In the genomic region with DNA sequence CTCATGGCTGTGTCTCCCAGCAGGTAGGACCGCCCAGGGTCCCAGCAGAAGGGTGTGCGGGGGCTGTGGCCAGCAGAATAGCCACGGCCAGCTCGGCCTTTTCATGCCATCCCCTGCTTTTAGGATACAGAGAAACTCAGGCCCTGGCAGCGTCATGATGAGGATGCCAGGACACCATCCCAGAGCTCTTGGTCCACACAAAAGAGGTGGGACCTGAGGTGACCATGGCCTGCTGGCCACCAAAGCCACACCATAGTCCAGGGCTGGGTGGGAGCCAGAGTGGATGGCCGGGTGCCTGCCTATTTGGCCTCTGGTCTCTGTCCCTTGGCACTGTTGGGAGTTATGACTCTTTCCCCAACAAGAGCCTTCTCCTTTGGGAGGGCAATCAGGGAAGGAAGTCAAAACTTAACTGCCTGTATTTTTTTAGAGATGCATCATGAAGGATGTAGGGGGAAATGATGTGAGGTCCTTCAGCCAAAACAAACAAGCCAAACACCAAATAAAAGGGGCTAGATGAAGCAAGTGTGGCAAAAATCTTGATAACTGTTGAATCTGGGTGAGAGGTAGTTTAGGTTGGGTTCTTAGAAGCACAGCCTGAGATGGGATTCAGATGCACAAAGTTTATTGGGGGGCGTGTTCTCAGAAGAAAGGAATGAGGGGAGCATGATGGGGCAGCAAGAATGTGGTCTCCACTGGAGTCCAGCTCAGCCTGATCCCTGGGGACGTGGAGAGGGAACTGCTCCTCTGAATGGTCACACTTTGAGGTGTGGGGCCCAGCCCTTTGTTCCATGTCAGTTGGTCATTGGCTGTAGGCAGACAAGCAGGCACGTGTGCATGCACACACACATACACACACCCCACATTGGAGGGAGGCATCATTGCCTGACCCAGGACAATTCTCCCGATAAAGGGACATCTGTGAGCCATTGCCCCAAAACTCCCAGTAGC, we compare ENCODE assay signal across 15 cellular contexts. TPM values are rescaled to one million over a fixed set of nuclear protein-coding genes. Genes with fewer than 3 reads are reported as not detected.
DNase-seq lines count a peak whose midpoint lies in the region; ATAC-seq and TF ChIP-seq lines count a peak whose summit lies in the region.
"Had no signal": no experiment of that assay in that cellular context is flagged by ENCODE, and none has a peak within 500 bp of the region (broad histone marks: within the 10 kb centered on the region; RNA-seq: fewer than 3 reads in every experiment).

No MANE protein-coding gene starts in this region.

- H2BK120ac ChIP-seq in trophoblast cell (ENCODE audit: insufficient read depth, low read length, poor library complexity) = no peak overlapping the region

- no peak overlapping the region for H3K4me2 ChIP-seq in trophoblast cell (ENCODE audit: low read length)
- H3K4me2 ChIP-seq: KMS-11 had no signal

- H3K23ac ChIP-seq in trophoblast cell (ENCODE audit: low read length) = no peak overlapping the region

- no peaks in the 10 kb centered on the region for H3K79me1 ChIP-seq in trophoblast cell (ENCODE audit: low read length)

- no CpG with 5 or more reads among the region's 10 CpGs for WGBS in trophoblast cell (ENCODE audit: extremely low coverage, insufficient coverage, insufficient read length)

- no peak for TF ChIP-seq CTCF in cardiac muscle cell (IDR thresholded peaks at IDR 0.05; ENCODE audit: low read depth, low read length)
- no peak for TF ChIP-seq CTCF in right atrium auricular region (IDR thresholded peaks at IDR 0.05)
- no peak for TF ChIP-seq CTCF in foreskin fibroblast (IDR thresholded peaks at IDR 0.05; ENCODE audit: low read depth, low read length)
- no peak for TF ChIP-seq CTCF in vagina (IDR thresholded peaks at IDR 0.05)

- no peak overlapping the region for H2AFZ ChIP-seq in trophoblast cell (ENCODE audit: insufficient read depth, low read length, poor library complexity)

- H4K8ac ChIP-seq in trophoblast cell (ENCODE audit: low read depth, low read length) = no peak overlapping the region

- H3K9ac ChIP-seq in trophoblast cell (ENCODE audit: low read length) = no peak overlapping the region
- H3K9ac ChIP-seq: KMS-11 had no signal

- H3K4me3 ChIP-seq in cardiac muscle cell = no peak overlapping the region
- no peak overlapping the region for H3K4me3 ChIP-seq in right atrium auricular region
- H3K4me3 ChIP-seq in foreskin fibroblast (ENCODE audit: low read depth in 1 of 2, low read length in 2 of 2) = no peak overlapping the region
- H3K4me3 ChIP-seq in trophoblast cell (ENCODE audit: low read depth, low read length) = no peak overlapping the region
- no peak overlapping the region for H3K4me3 ChIP-seq in vagina
- H3K4me3 ChIP-seq: GM12878 had no signal

- H2AK5ac ChIP-seq in trophoblast cell (ENCODE audit: low read length) = no peak overlapping the region

- peak overlapping the region; percentile 16 for H3K4ac ChIP-seq in trophoblast cell (ENCODE audit: low read depth, low read length)

- peak overlapping the region; percentile 67 for H3K27ac ChIP-seq in cardiac muscle cell
- peak overlapping the region in 1 of 2 donors; percentile 72 for H3K27ac ChIP-seq in right atrium auricular region
- no peak overlapping the region for H3K27ac ChIP-seq in trophoblast cell (ENCODE audit: low read depth, low read length)
- H3K27ac ChIP-seq in vagina = peak overlapping the region; percentile 57
- H3K27ac ChIP-seq: KMS-11 had no signal

- no peak overlapping the region for H2BK12ac ChIP-seq in trophoblast cell (ENCODE audit: low read length)

- H3K4me1 ChIP-seq in cardiac muscle cell (ENCODE audit: low read depth) = peaks cover 41% of the 10 kb centered on the region
- peaks cover 0 to 36% of the 10 kb centered on the region in 2 donors for H3K4me1 ChIP-seq in right atrium auricular region
- H3K4me1 ChIP-seq in trophoblast cell (ENCODE audit: control insufficient read depth in 1 of 2, insufficient read depth in 2 of 2, low read length in 2 of 2) = peaks cover 0 to 2% of the 10 kb centered on the region in 2 experiments
- peaks cover 49% of the 10 kb centered on the region for H3K4me1 ChIP-seq in vagina

- ATAC-seq in stimulated activated naive CD8-positive, alpha-beta T cell treated with anti-CD3 and anti-CD28 coated beads, Interleukin-15, Interleukin-2, amounts not matched to agents 100 U/mL and 50 U/mL, for 24 hours = no peak
- no peak for ATAC-seq in GM18861 (IDR thresholded peaks at IDR 0.05; ENCODE audit: unreplicated experiment)
- ATAC-seq: CD8-positive, alpha-beta T cell; GM12878; stimulated activated memory B cell treated with anti-CD40 and anti-IgM and Interleukin-4, amounts not matched to agents 10 μg/mL and 1 μg/mL and 100 μg/mL, for 72 hours had no signal

- H3K79me2 ChIP-seq in trophoblast cell (ENCODE audit: control insufficient read depth, insufficient read depth, low read length, poor library complexity) = peaks cover 5% of the 10 kb centered on the region

- no peaks in the 10 kb centered on the region for H3K9me3 ChIP-seq in cardiac muscle cell (ENCODE audit: low read depth)
- no peaks in the 10 kb centered on the region for H3K9me3 ChIP-seq in right atrium auricular region
- H3K9me3 ChIP-seq in trophoblast cell (ENCODE audit: insufficient read depth, low read depth, low read length) = peaks cover 2% of the 10 kb centered on the region
- no peaks in the 10 kb centered on the region for H3K9me3 ChIP-seq in vagina

- H2BK5ac ChIP-seq in trophoblast cell (ENCODE audit: low read depth, low read length, poor library complexity) = no peak overlapping the region

- intact Hi-C loops in vagina (cut with DNase I) = no loop called here

- no peak overlapping the region for H4K12ac ChIP-seq in trophoblast cell (ENCODE audit: low read depth, low read length)

- H3K18ac ChIP-seq in trophoblast cell (ENCODE audit: low read length) = no peak overlapping the region

- H3K27me3 ChIP-seq in cardiac muscle cell = no peaks in the 10 kb centered on the region
- H3K27me3 ChIP-seq in right atrium auricular region = no peaks in the 10 kb centered on the region
- H3K27me3 ChIP-seq in trophoblast cell (ENCODE audit: insufficient read depth, low read length) = no peaks in the 10 kb centered on the region
- H3K27me3 ChIP-seq in vagina = no peaks in the 10 kb centered on the region

- no peak overlapping the region for H3K14ac ChIP-seq in trophoblast cell (ENCODE audit: low read length)

- DNase-seq in cardiac muscle cell (ENCODE audit: low read depth in 1 of 2, low spot score in 1 of 2) (no peak), right atrium auricular region (ENCODE audit: low spot score) (no peak), foreskin fibroblast (peak; percentile 39 to 68), trophoblast cell (no peak), vagina (ENCODE audit: extremely low spot score in 2 of 2) (no peak), NCI-H187 treated with DMSO at 0.1 percent for 48 hours (lab: John Stamatoyannopoulos, UW) (no peak)
- no peak for DNase-seq in stimulated activated naive CD8-positive, alpha-beta T cell treated with anti-CD3 and anti-CD28 coated beads, Interleukin-15, Interleukin-2, amounts not matched to agents 100 U/mL and 50 U/mL, for 24 hours
- DNase-seq: CD8-positive, alpha-beta T cell; NCI-H1417 treated with DMSO at 0.1 percent for 48 hours; OCI-M1; small intestine had no signal

- H4K91ac ChIP-seq in trophoblast cell (ENCODE audit: low read depth, low read length) = no peak overlapping the region

- no peak for TF ChIP-seq POLR2A in vagina (IDR thresholded peaks at IDR 0.05)

- H3K36me3 ChIP-seq in cardiac muscle cell (peaks cover 4% of the 10 kb centered on the region), right atrium auricular region (no peaks in the 10 kb centered on the region), trophoblast cell (ENCODE audit: control insufficient read depth in 1 of 2, insufficient read depth in 2 of 2, low read length in 2 of 2) (peaks cover 43 to 60% of the 10 kb centered on the region in 2 experiments), vagina (no peaks in the 10 kb centered on the region)

RNA-seq across cellular contexts. Expression of gene SMAD6, which starts 33.2 kb away (rescaled TPM):
- 232 and 274 TPM in 2 replicates for total RNA-seq in cardiac muscle cell
- 106 and 155 TPM in 2 replicates for polyA plus RNA-seq in cardiac muscle cell
- 100 to 1,000 TPM in 1 of 2 donors, 10 to 100 TPM in 1; 20.8 to 104 TPM for total RNA-seq in right atrium auricular region
- 29.5 and 30.6 TPM in 2 replicates for polyA plus RNA-seq in trophoblast cell (2013)
- total RNA-seq in vagina = 28.5 TPM

Comparison
In these comparisons a context has a peak if more than half of its experiments do, and no peak if none do; other contexts are left out.
1. DNase-seq: peak in foreskin fibroblast (2 of 2); none in cardiac muscle cell (0 of 2), right atrium auricular region (single experiment), trophoblast cell (0 of 2), vagina (0 of 2), stimulated activated naive CD8-positive, alpha-beta T cell treated with anti-CD3 and anti-CD28 coated beads, Interleukin-15, Interleukin-2, amounts not matched to agents 100 U/mL and 50 U/mL, for 24 hours (single experiment) and NCI-H187 treated with DMSO at 0.1 percent for 48 hours (single experiment).